12 cellular contexts compared by ENCODE assay signal in the genomic region with DNA sequence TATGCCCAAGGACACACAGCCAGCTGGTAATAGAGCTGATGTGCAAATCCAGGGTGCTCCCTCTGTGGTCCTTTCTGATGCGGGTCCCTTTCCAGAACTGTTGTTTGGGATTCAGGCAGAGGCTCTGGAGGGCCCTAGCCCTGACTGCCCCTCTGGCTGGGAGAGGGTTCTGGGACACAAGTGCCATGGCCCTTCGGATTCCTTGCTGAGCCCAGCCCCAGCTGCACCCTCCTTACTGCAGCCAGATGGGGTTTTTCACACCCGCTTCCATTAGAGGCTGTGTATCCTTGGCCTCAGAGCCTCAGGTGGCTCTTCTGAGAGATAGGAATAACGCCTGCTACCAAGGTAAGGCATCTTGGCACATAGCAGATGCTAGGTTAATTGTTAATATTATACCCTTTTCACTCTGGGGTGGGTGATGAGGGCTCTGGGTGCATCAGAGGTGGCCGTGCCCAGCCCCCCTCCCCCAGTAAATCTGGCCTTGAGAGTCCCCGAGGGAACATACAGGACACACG.
"Had no signal": no experiment of that assay in that cellular context is flagged by ENCODE, and none has a peak within 500 bp of the region (broad histone marks: within the 10 kb centered on the region; RNA-seq: fewer than 3 reads in every experiment).

No MANE protein-coding gene starts in this region.

- DNase-seq: activated B cell treated with CpG ODN at 0.5 μM for 24 hours; activated CD4-positive, alpha-beta T cell treated with anti-CD3 and anti-CD28 coated beads, Interleukin-2, amount 10 ng/mL, durations not matched to agents 24 days and 14 days; activated naive CD4-positive, alpha-beta T cell treated with anti-CD3 and anti-CD28 coated beads, Interleukin-2, amount 10 ng/mL, durations not matched to agents 7 days and 5 days; activated T-cell treated with anti-CD3 and anti-CD28 coated beads for 4 hours; erythroblast; mucosa of descending colon; naive thymus-derived CD4-positive, alpha-beta T cell; retina; stimulated activated CD4-positive, alpha-beta T cell treated with anti-CD3 and anti-CD28 coated beads, Interleukin-4, amount 100 ng/mL, for 4 hours; stimulated activated CD8-positive, alpha-beta memory T cell treated with anti-CD3 and anti-CD28 coated beads, Interleukin-4, amount 100 ng/mL, for 48 hours; stimulated activated naive CD4-positive, alpha-beta T cell treated with Interleukin-2 at 50 U/mL for 16 hours; SW 1271 had no signal

- ATAC-seq: mucosa of descending colon had no signal

- H3K9me3 ChIP-seq: mucosa of descending colon had no signal

- H3K4me3 ChIP-seq: mucosa of descending colon had no signal
